Comparison of ENCODE assay signal across 1 cellular context in genomic region chr20:22048241-22048640, GRCh38.
TF ChIP-seq lines count a peak whose summit lies in the region.

No MANE protein-coding gene starts in this region.

TF ChIP-seq in GM23338, 12 proteins besides CTCF, POLR2A, EP300 and RAD21 (continued from another document):
- no peak for TF ChIP-seq ZNF462 (CRISPR knock-in tag; IDR thresholded peaks at IDR 0.05)
- no peak for TF ChIP-seq REST (IDR thresholded peaks at IDR 0.05; ENCODE audit: unreplicated experiment)
- no peak for TF ChIP-seq JUNB (IDR thresholded peaks at IDR 0.05; ENCODE audit: unreplicated experiment)
- TF ChIP-seq CREB1 (CRISPR knock-in tag; IDR thresholded peaks at IDR 0.05; ENCODE audit: low read depth): no peak
- no peak for TF ChIP-seq ZNF331 (CRISPR knock-in tag; IDR thresholded peaks at IDR 0.05; ENCODE audit: low read depth)
- no peak for TF ChIP-seq ZNF114 (CRISPR knock-in tag; IDR thresholded peaks at IDR 0.05)
- no peak for TF ChIP-seq ETS1 (IDR thresholded peaks at IDR 0.05)
- TF ChIP-seq NANOG (IDR thresholded peaks at IDR 0.05; ENCODE audit: borderline replicate concordance): no peak
- TF ChIP-seq STAT1 (IDR thresholded peaks at IDR 0.05; ENCODE audit: unreplicated experiment): no peak
- TF ChIP-seq EZH2 (IDR thresholded peaks at IDR 0.05; ENCODE audit: low read depth, unreplicated experiment): no peak
